Comparison of ENCODE assay signal across 6 cellular contexts in genomic region chr17:21719511-21720226, GRCh38. TPM values are rescaled to one million over a fixed set of nuclear protein-coding genes. Genes with fewer than 3 reads are reported as not detected.
"Had no signal": no experiment of that assay in that cellular context is flagged by ENCODE, and none has a peak within 500 bp of the region (broad histone marks: within the 10 kb centered on the region; RNA-seq: fewer than 3 reads in every experiment).

No MANE protein-coding gene starts in this region.

RNA-seq across cellular contexts. Expression of gene KCNJ18, which starts 27.3 kb away (rescaled TPM):
- total RNA-seq: GM23248, GM23338, H1, H7, H9, HFFc6 had no signal
- polyA plus RNA-seq: GM23248, GM23338, H1 had no signal
